1 cellular context compared by ENCODE assay signal in the genomic region with DNA sequence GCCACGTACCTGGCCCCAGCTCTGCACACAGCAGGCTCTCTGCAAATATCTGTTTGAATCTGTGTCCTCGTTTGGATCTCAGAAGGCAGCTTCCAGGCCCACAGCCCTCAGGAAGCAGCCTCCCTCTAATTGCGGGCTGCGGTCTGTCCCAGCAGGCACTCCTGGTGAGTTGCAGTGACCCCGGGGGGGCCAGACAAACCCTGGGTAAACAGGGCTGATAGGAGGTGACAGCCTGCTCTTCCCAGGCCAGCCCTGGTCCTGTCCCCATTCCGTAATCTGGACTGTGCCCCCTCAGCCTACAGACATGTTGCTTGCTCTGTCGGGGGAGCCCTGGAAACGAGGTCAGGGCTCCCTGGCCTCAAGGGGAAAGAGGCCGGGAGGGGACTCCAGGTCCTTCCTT.
TF ChIP-seq lines count a peak whose summit lies in the region.

No MANE protein-coding gene starts in this region.

TF ChIP-seq in HepG2, 621 proteins besides CTCF, POLR2A, EP300 and RAD21 (continued from another document and continues in another):
- TF ChIP-seq, protein P1, sequence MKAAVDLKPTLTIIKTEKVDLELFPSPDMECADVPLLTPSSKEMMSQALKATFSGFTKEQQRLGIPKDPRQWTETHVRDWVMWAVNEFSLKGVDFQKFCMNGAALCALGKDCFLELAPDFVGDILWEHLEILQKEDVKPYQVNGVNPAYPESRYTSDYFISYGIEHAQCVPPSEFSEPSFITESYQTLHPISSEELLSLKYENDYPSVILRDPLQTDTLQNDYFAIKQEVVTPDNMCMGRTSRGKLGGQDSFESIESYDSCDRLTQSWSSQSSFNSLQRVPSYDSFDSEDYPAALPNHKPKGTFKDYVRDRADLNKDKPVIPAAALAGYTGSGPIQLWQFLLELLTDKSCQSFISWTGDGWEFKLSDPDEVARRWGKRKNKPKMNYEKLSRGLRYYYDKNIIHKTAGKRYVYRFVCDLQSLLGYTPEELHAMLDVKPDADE (CRISPR knock-in tag; IDR thresholded peaks at IDR 0.05), result no peak
- no peak for TF ChIP-seq ZSCAN29 (CRISPR knock-in tag; conservative IDR thresholded peaks at IDR 0.05)
- TF ChIP-seq REPIN1 (CRISPR knock-in tag; IDR thresholded peaks at IDR 0.05; ENCODE audit: borderline replicate concordance, low read depth), result no peak
- TF ChIP-seq HNRNPUL1 (IDR thresholded peaks at IDR 0.05; ENCODE audit: low read depth, low read length), result no peak
- no peak for TF ChIP-seq ZNF34 (CRISPR knock-in tag; IDR thresholded peaks at IDR 0.05; ENCODE audit: borderline replicate concordance)
- no peak for TF ChIP-seq HOXA5 (CRISPR knock-in tag; IDR thresholded peaks at IDR 0.05)
- peak; percentile 61; the same call in 1 of the 2 replicates for TF ChIP-seq FOXK1 (CRISPR knock-in tag; IDR thresholded peaks at IDR 0.05; ENCODE audit: borderline replicate concordance, low read depth)
- TF ChIP-seq ATF7-NPFF (CRISPR knock-in tag; IDR thresholded peaks at IDR 0.05; ENCODE audit: low read depth), result no peak
- TF ChIP-seq ZNF382 (CRISPR knock-in tag; IDR thresholded peaks at IDR 0.05; ENCODE audit: borderline replicate concordance), result no peak
- TF ChIP-seq HNF4G (IDR thresholded peaks at IDR 0.05; ENCODE audit: borderline replicate concordance, low read depth, low read length), result peak; percentile 70; the same call in 1 of the 2 replicates
- TF ChIP-seq HNF4G (CRISPR knock-in tag; IDR thresholded peaks at IDR 0.05; ENCODE audit: borderline replicate concordance, low read depth), result peak; percentile 70; the same call in 1 of the 2 replicates
- TF ChIP-seq ZNF343 (CRISPR knock-in tag; IDR thresholded peaks at IDR 0.05), result no peak
- TF ChIP-seq ZBED4 (CRISPR knock-in tag; IDR thresholded peaks at IDR 0.05; ENCODE audit: borderline replicate concordance), result no peak
- TF ChIP-seq, protein P2, sequence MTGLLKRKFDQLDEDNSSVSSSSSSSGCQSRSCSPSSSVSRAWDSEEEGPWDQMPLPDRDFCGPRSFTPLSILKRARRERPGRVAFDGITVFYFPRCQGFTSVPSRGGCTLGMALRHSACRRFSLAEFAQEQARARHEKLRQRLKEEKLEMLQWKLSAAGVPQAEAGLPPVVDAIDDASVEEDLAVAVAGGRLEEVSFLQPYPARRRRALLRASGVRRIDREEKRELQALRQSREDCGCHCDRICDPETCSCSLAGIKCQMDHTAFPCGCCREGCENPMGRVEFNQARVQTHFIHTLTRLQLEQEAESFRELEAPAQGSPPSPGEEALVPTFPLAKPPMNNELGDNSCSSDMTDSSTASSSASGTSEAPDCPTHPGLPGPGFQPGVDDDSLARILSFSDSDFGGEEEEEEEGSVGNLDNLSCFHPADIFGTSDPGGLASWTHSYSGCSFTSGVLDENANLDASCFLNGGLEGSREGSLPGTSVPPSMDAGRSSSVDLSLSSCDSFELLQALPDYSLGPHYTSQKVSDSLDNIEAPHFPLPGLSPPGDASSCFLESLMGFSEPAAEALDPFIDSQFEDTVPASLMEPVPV (CRISPR knock-in tag; IDR thresholded peaks at IDR 0.05), result no peak; the same call in 1 of the 2 replicates
- TF ChIP-seq ZNF512 (CRISPR knock-in tag; IDR thresholded peaks at IDR 0.05), result no peak
- 0 out of 2 replicates have a peak, but pooled peaks have one; percentile 37 for TF ChIP-seq PRDM10 (CRISPR knock-in tag; IDR thresholded peaks at IDR 0.05; ENCODE audit: low read depth)
- no peak for TF ChIP-seq ZNF274 (CRISPR knock-in tag; IDR thresholded peaks at IDR 0.05)
- TF ChIP-seq ZNF280B (CRISPR knock-in tag; IDR thresholded peaks at IDR 0.05; ENCODE audit: borderline replicate concordance), result no peak
- TF ChIP-seq ZBTB1 (CRISPR knock-in tag; IDR thresholded peaks at IDR 0.05; ENCODE audit: borderline replicate concordance), result no peak
- TF ChIP-seq ZSCAN25 (CRISPR knock-in tag; IDR thresholded peaks at IDR 0.05), result no peak
- TF ChIP-seq MTERF4 (CRISPR knock-in tag; IDR thresholded peaks at IDR 0.05), result no peak
- TF ChIP-seq ZNF687 (CRISPR knock-in tag; IDR thresholded peaks at IDR 0.05), result peak; percentile 70
- TF ChIP-seq DMAP1 (CRISPR knock-in tag; IDR thresholded peaks at IDR 0.05), result no peak
- TF ChIP-seq ZNF567 (CRISPR knock-in tag; IDR thresholded peaks at IDR 0.05; ENCODE audit: borderline replicate concordance), result no peak
- no peak for TF ChIP-seq NFKBIZ (CRISPR knock-in tag; IDR thresholded peaks at IDR 0.05)
- TF ChIP-seq ZNF224 (CRISPR knock-in tag; IDR thresholded peaks at IDR 0.05), result no peak
- TF ChIP-seq MED1 (CRISPR knock-in tag; IDR thresholded peaks at IDR 0.05), result peak; percentile 59; the same call in 1 of the 2 replicates
- TF ChIP-seq HDAC2 (CRISPR knock-in tag; IDR thresholded peaks at IDR 0.05), result peak; percentile 59; the same call in 1 of the 2 replicates
- no peak for TF ChIP-seq PRMT3 (CRISPR knock-in tag; IDR thresholded peaks at IDR 0.05; ENCODE audit: borderline replicate concordance, low read depth)
- no peak for TF ChIP-seq ZNF557 (CRISPR knock-in tag; IDR thresholded peaks at IDR 0.05)
